Comparison of ENCODE assay signal across 27 cellular contexts in the genomic region with DNA sequence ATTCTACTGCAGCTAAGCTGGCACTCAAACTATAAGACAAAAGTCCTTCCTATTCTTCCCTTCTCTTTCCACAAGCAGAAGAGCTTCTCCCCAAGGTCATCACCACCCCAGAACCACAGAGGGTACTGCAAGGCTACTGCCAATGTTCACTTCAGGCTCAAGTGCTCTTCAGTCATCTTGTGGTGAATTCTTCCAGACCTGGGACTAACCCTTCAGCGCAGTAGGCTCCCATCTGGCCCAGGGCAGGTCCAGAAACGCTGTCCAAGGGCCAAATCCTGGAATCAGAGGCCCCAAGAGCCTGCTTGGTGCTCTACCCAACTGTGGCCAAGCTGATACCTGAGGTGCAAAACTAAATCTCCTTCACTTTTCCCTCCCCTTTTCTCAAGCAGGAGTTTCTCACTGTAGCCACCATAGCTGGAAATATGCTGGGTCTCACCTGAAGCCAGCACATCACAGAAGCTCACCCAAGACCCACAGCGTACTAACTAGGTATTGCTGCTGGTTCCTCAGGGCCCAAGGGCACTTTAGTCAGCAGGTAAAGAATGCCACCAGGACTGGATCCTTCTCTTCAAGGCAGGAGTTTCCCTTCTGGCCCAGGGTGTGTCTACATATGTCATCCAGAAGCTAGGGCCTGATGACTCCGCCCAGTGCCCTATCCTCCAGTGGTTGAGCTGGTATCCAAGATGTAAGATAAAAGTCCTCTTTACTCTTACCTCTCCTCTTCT. TPM values are rescaled to one million over a fixed set of nuclear protein-coding genes. Genes with fewer than 3 reads are reported as not detected.
DNase-seq lines count a peak whose midpoint lies in the region; ATAC-seq, FAIRE-seq and TF ChIP-seq lines count a peak whose summit lies in the region.
"Had no signal": no experiment of that assay in that cellular context is flagged by ENCODE, and none has a peak within 500 bp of the region (broad histone marks: within the 10 kb centered on the region; RNA-seq: fewer than 3 reads in every experiment).

No MANE protein-coding gene starts in this region.

- TF ChIP-seq CTCF in keratinocyte (optimal IDR thresholded peaks at IDR 0.05 in 1 of 3, IDR thresholded peaks at IDR 0.05 in 1 of 3, conservative IDR thresholded peaks at IDR 0.05 in 1 of 3; ENCODE audit: extremely low read depth in 1 of 3, insufficient read depth in 2 of 3, low read length in 3 of 3) (peak; percentile 17 to 40 (median 34)), chondrocyte (IDR thresholded peaks at IDR 0.05) (no peak), pancreas (IDR thresholded peaks at IDR 0.05) (no peak)

- H3K36me3 ChIP-seq in keratinocyte (ENCODE audit: control insufficient read depth in 2 of 2, extremely low read depth in 1 of 2, insufficient read depth in 2 of 2, low read length in 2 of 2) = no peaks in the 10 kb centered on the region
- no peaks in the 10 kb centered on the region for H3K36me3 ChIP-seq in pancreas
- H3K36me3 ChIP-seq: SJSA1 had no signal

- DNase-seq in HPDE6-E6E7 (ENCODE audit: extremely low spot score) (peak; percentile 56), keratinocyte (ENCODE audit: low read depth, low spot score) (peak; percentile 88), chondrocyte (ENCODE audit: low spot score) (no peak), pancreas (no peak), left lobe of liver (ENCODE audit: low spot score) (no peak)
- DNase-seq: ACHN; activated CD4-positive, alpha-beta T cell treated with anti-CD3 and anti-CD28 coated beads, Interleukin-2, amount 10 ng/mL, durations not matched to agents 24 days and 14 days; activated T-cell treated with anti-CD3 and anti-CD28 coated beads, Interleukin-2, amount 50 U/mL, for 4 hours; central memory CD4-positive, alpha-beta T cell; DMS153; esophagus squamous epithelium; foreskin melanocyte; H9; NCI-H1436; NCI-H2081 treated with DMSO at 0.1 percent for 48 hours; NCI-H748 treated with DMSO at 0.1 percent for 48 hours; WERI-Rb-1 had no signal

- no peaks in the 10 kb centered on the region for H3K27me3 Mint-ChIP-seq in activated T-helper 17 cell treated with anti-CD3 and anti-CD28 coated beads, Interleukin-2, amount 50 U/mL, for 72 hours
- H3K27me3 Mint-ChIP-seq in stimulated activated memory B cell treated with anti-CD40 and anti-IgM and Interleukin-4, amounts not matched to agents 10 μg/mL and 1 μg/mL and 100 μg/mL, for 72 hours = no peaks in the 10 kb centered on the region
- no peaks in the 10 kb centered on the region for H3K27me3 Mint-ChIP-seq in chondrocyte (ENCODE audit: low read depth)
- H3K27me3 Mint-ChIP-seq: activated CD4-positive, alpha-beta T cell treated with anti-CD3 and anti-CD28 coated beads, Interleukin-2, amount 10 ng/mL, durations not matched to agents 24 days and 14 days; stimulated activated naive CD8-positive, alpha-beta T cell treated with anti-CD3 and anti-CD28 coated beads, Interleukin-15, Interleukin-2, amounts not matched to agents 100 ng/mL and 50 ng/mL, for 24 hours had no signal

- H4K20me1 ChIP-seq in keratinocyte (ENCODE audit: control insufficient read depth, extremely low read depth, insufficient read depth, low read length) = no peaks in the 10 kb centered on the region

- H3K4me3 ChIP-seq in keratinocyte (ENCODE audit: control insufficient read depth in 2 of 3, extremely low read depth in 1 of 3, insufficient read depth in 2 of 3, low read depth in 1 of 3, low read length in 3 of 3) = peak overlapping the region in 1 of 3 experiments; percentile 47
- no peak overlapping the region for H3K4me3 ChIP-seq in pancreas
- H3K4me3 ChIP-seq: esophagus squamous epithelium, SJSA1, skin epidermis had no signal

- FAIRE-seq in keratinocyte (lab: Jason Lieb, UNC) (peak; percentile 96), pancreas (lab: Jason Lieb, UNC) (no peak)
- FAIRE-seq: astrocyte, RCC 7860 had no signal

- H3K9me3 Mint-ChIP-seq in activated T-helper 17 cell treated with anti-CD3 and anti-CD28 coated beads, Interleukin-2, amount 50 U/mL, for 72 hours = peaks cover 12% of the 10 kb centered on the region
- H3K9me3 Mint-ChIP-seq in stimulated activated memory B cell treated with anti-CD40 and anti-IgM and Interleukin-4, amounts not matched to agents 10 μg/mL and 1 μg/mL and 100 μg/mL, for 72 hours = peaks cover 8% of the 10 kb centered on the region
- peaks cover 27% of the 10 kb centered on the region for H3K9me3 Mint-ChIP-seq in chondrocyte (ENCODE audit: low read depth)

- intact Hi-C loops in pancreas (cut with DNase I) = no loop called here

- H3K27me3 ChIP-seq in keratinocyte (ENCODE audit: control insufficient read depth, extremely low read depth, insufficient read depth, low read length) = no peaks in the 10 kb centered on the region
- H3K27me3 ChIP-seq in pancreas = no peaks in the 10 kb centered on the region
- H3K27me3 ChIP-seq: BLaER1 treated with 17β-estradiol and CSF1 and Interleukin-3, amounts not matched to agents 10 nM and 100 nM; esophagus squamous epithelium; SJSA1 had no signal

- H3K4me1 Mint-ChIP-seq in activated T-helper 17 cell treated with anti-CD3 and anti-CD28 coated beads, Interleukin-2, amount 50 U/mL, for 72 hours = peaks cover 5% of the 10 kb centered on the region
- peaks cover 78% of the 10 kb centered on the region for H3K4me1 Mint-ChIP-seq in stimulated activated memory B cell treated with anti-CD40 and anti-IgM and Interleukin-4, amounts not matched to agents 10 μg/mL and 1 μg/mL and 100 μg/mL, for 72 hours
- no peaks in the 10 kb centered on the region for H3K4me1 Mint-ChIP-seq in chondrocyte (ENCODE audit: low read depth)
- H3K4me1 Mint-ChIP-seq: activated CD4-positive, alpha-beta T cell treated with anti-CD3 and anti-CD28 coated beads, Interleukin-2, amount 10 ng/mL, durations not matched to agents 24 days and 14 days had no signal

- no peaks in the 10 kb centered on the region for H3K9me1 ChIP-seq in keratinocyte (ENCODE audit: control insufficient read depth, extremely low read depth, insufficient read depth, low read length)

- dilution Hi-C loops in keratinocyte (cut with MboI; ENCODE audit: extremely low pct_ligation_motif_present, low sequenced_read_pairs) = no loop called here

- no peaks in the 10 kb centered on the region for H3K36me3 Mint-ChIP-seq in activated T-helper 17 cell treated with anti-CD3 and anti-CD28 coated beads, Interleukin-2, amount 50 U/mL, for 72 hours (ENCODE audit: low read depth)
- H3K36me3 Mint-ChIP-seq in stimulated activated memory B cell treated with anti-CD40 and anti-IgM and Interleukin-4, amounts not matched to agents 10 μg/mL and 1 μg/mL and 100 μg/mL, for 72 hours = peaks cover 81% of the 10 kb centered on the region
- H3K36me3 Mint-ChIP-seq in chondrocyte (ENCODE audit: low read depth) = peaks cover 24% of the 10 kb centered on the region

- no peak overlapping the region for H3K4me3 Mint-ChIP-seq in activated T-helper 17 cell treated with anti-CD3 and anti-CD28 coated beads, Interleukin-2, amount 50 U/mL, for 72 hours
- H3K4me3 Mint-ChIP-seq in stimulated activated memory B cell treated with anti-CD40 and anti-IgM and Interleukin-4, amounts not matched to agents 10 μg/mL and 1 μg/mL and 100 μg/mL, for 72 hours = no peak overlapping the region
- H3K4me3 Mint-ChIP-seq in chondrocyte (ENCODE audit: unreplicated experiment) = no peak overlapping the region
- H3K4me3 Mint-ChIP-seq: activated CD4-positive, alpha-beta T cell treated with anti-CD3 and anti-CD28 coated beads, Interleukin-2, amount 10 ng/mL, durations not matched to agents 24 days and 14 days; activated T-cell treated with anti-CD3 and anti-CD28 coated beads, Interleukin-2, amount 50 U/mL, for 4 hours; H9; stimulated activated naive CD8-positive, alpha-beta T cell treated with anti-CD3 and anti-CD28 coated beads, Interleukin-15, Interleukin-2, amounts not matched to agents 100 ng/mL and 50 ng/mL, for 24 hours had no signal

- peak overlapping the region; percentile 59 for H3K27ac Mint-ChIP-seq in activated T-helper 17 cell treated with anti-CD3 and anti-CD28 coated beads, Interleukin-2, amount 50 U/mL, for 72 hours
- H3K27ac Mint-ChIP-seq in stimulated activated memory B cell treated with anti-CD40 and anti-IgM and Interleukin-4, amounts not matched to agents 10 μg/mL and 1 μg/mL and 100 μg/mL, for 72 hours = peak overlapping the region; percentile 75
- H3K27ac Mint-ChIP-seq in chondrocyte (ENCODE audit: unreplicated experiment) = no peak overlapping the region
- H3K27ac Mint-ChIP-seq: activated CD4-positive, alpha-beta T cell treated with anti-CD3 and anti-CD28 coated beads, Interleukin-2, amount 10 ng/mL, durations not matched to agents 24 days and 14 days; stimulated activated naive CD8-positive, alpha-beta T cell treated with anti-CD3 and anti-CD28 coated beads, Interleukin-15, Interleukin-2, amounts not matched to agents 100 ng/mL and 50 ng/mL, for 24 hours had no signal

- no peaks in the 10 kb centered on the region for H3K79me2 ChIP-seq in keratinocyte (ENCODE audit: control insufficient read depth, insufficient read depth, low read length)
- H3K79me2 ChIP-seq: parathyroid adenoma had no signal

- no peak for ATAC-seq in activated T-helper 17 cell treated with anti-CD3 and anti-CD28 coated beads, Interleukin-2, amount 50 U/mL, for 72 hours (replicated peaks)
- ATAC-seq in stimulated activated memory B cell treated with anti-CD40 and anti-IgM and Interleukin-4, amounts not matched to agents 10 μg/mL and 1 μg/mL and 100 μg/mL, for 72 hours = no peak
- no peak for ATAC-seq in pancreas
- no peak for ATAC-seq in left lobe of liver
- ATAC-seq: activated T-cell treated with anti-CD3 and anti-CD28 coated beads, Interleukin-2, amount 50 U/mL, for 4 hours had no signal

- peak overlapping the region; percentile 46 for H2AFZ ChIP-seq in keratinocyte (ENCODE audit: control insufficient read depth, low read length)
- H2AFZ ChIP-seq: parathyroid adenoma had no signal

- H3K9me3 ChIP-seq in keratinocyte (ENCODE audit: control insufficient read depth, low read depth, low read length) (no peaks in the 10 kb centered on the region), pancreas (no peaks in the 10 kb centered on the region)
- H3K9me3 ChIP-seq: esophagus squamous epithelium, SJSA1 had no signal

- H3K4me2 ChIP-seq in keratinocyte (ENCODE audit: control insufficient read depth, extremely low read depth, insufficient read depth, low read depth, low read length) = peak overlapping the region; percentile 46

- WGBS in pancreas, 2 donors = 89 to 98% methylated on average over 4 of the region's 4 CpGs

- H3K27ac ChIP-seq in keratinocyte (ENCODE audit: control insufficient read depth, insufficient read depth, low read length) (peak overlapping the region; percentile 98), pancreas (no peak overlapping the region)
- H3K27ac ChIP-seq: BLaER1 treated with 17β-estradiol and CSF1 and Interleukin-3, amounts not matched to agents 10 nM and 100 nM; esophagus squamous epithelium; HL-60; parathyroid adenoma; SJSA1; WERI-Rb-1 had no signal

- H3K9ac ChIP-seq in keratinocyte (ENCODE audit: control insufficient read depth, extremely low read depth, insufficient read depth, low read length) = peak overlapping the region; percentile 70
- H3K9ac ChIP-seq: BLaER1 treated with 17β-estradiol and CSF1 and Interleukin-3, amounts not matched to agents 10 nM and 100 nM; parathyroid adenoma had no signal

- H3K4me1 ChIP-seq in keratinocyte (ENCODE audit: control insufficient read depth, extremely low read depth, insufficient read depth, low read length) = peaks cover 25% of the 10 kb centered on the region
- H3K4me1 ChIP-seq in pancreas = peaks cover 0 to 2% (median 0%) of the 10 kb centered on the region in 3 donors
- H3K4me1 ChIP-seq: parathyroid adenoma, SJSA1 had no signal

RNA-seq across cellular contexts. Expression of a gene that starts 27.8 kb away (rescaled TPM):
- total RNA-seq in activated T-helper 17 cell treated with anti-CD3 and anti-CD28 coated beads, Interleukin-2, amount 50 U/mL, for 72 hours = 10 to 100 TPM; 21.7 to 22.3 TPM
- 11.6 to 16.2 TPM (median 14.2 TPM) in 3 replicates for polyA plus RNA-seq in keratinocyte
- 42.3 TPM for polyA plus RNA-seq in keratinocyte (2011; ENCODE audit: low read depth)
- 12.3 and 17.5 TPM in 2 replicates for polyA plus RNA-seq in keratinocyte (2011; cell fraction: cytosol; rRNA removed)
- polyA plus RNA-seq in keratinocyte (2011; cell fraction: nucleus; rRNA removed) = 18.2 and 21.1 TPM in 2 replicates
- polyA plus RNA-seq in keratinocyte (2012; ENCODE audit: low replicate concordance) = 11.2 and 12.1 TPM in 2 replicates
- 6.9 to 14.1 TPM (median 10.5 TPM) in 3 replicates for polyA minus RNA-seq in keratinocyte
- polyA minus RNA-seq in keratinocyte (2011; cell fraction: cytosol; rRNA and poly(A)+ RNA removed) = 14.8 TPM
- polyA minus RNA-seq in keratinocyte (2011; cell fraction: nucleus; rRNA and poly(A)+ RNA removed) = 9.6 and 16.4 TPM in 2 replicates
- 38.7 to 69.5 TPM (median 66.8 TPM) in 3 replicates for total RNA-seq in chondrocyte
- total RNA-seq in pancreas = 10 to 100 TPM in 4 of 6 donors, 1 to 10 TPM in 2; 9.6 to 22.5 (median 11.4) TPM
- 1 to 10 TPM; 5.5 to 6.1 TPM for polyA plus RNA-seq in pancreas
- 19.2 TPM for total RNA-seq in left lobe of liver

Comparison
In these comparisons a context has a peak if more than half of its experiments do, and no peak if none do; other contexts are left out.
1. DNase-seq: peak in HPDE6-E6E7 (single experiment) and keratinocyte (single experiment); none in chondrocyte (single experiment), pancreas (0 of 6) and left lobe of liver (single experiment).
2. CTCF ChIP-seq: peak in keratinocyte (3 of 3); none in chondrocyte (single experiment) and pancreas (0 of 4).